Comparison of ENCODE assay signal across 13 cellular contexts in the genomic region with DNA sequence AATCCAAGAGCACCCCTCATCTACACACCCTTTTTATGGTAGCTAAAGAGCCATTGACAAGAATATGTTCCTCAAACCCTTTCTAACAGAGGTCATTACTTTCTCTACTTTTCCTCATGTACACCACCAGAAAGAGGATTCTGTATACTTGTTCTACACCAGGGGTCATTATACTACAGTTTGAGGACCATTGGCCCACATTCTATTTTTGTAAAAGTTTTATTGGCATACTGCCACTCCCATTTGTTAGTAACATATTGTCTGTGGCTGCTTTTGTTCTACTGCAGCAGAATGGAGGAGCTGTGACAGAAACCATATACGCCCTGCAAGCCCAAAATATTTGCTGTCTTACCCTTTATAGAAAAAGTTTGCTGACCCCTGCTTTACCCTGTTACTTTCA. TPM values are rescaled to one million over a fixed set of nuclear protein-coding genes. Genes with fewer than 3 reads are reported as not detected.
DNase-seq lines count a peak whose midpoint lies in the region; ATAC-seq, FAIRE-seq and TF ChIP-seq lines count a peak whose summit lies in the region.
"Had no signal": no experiment of that assay in that cellular context is flagged by ENCODE, and none has a peak within 500 bp of the region (broad histone marks: within the 10 kb centered on the region; RNA-seq: fewer than 3 reads in every experiment).

No MANE protein-coding gene starts in this region.

- intact Hi-C loops in HepG2 (cut with micrococcal nuclease; ENCODE audit: unreplicated experiment) = no loop called here
- intact Hi-C loops in left lung (cut with DNase I) = loop anchor here in 1 of 2 donors (5.0 kb wide), 1 partner anchor 77 kb away; no protein-coding TSS in a partner anchor

- TF ChIP-seq POLR2A in HepG2 (IDR thresholded peaks at IDR 0.05; ENCODE audit: insufficient read depth in 1 of 2, low read depth in 2 of 2, low read length in 2 of 2) (no peak), suprapubic skin (IDR thresholded peaks at IDR 0.05) (no peak)

- no peaks in the 10 kb centered on the region for H3K4me1 ChIP-seq in liver (ENCODE audit: control insufficient read depth in 4 of 4, insufficient read depth in 4 of 4, low read length in 3 of 4)
- no peaks in the 10 kb centered on the region for H3K4me1 ChIP-seq in HepG2 (ENCODE audit: insufficient read depth, low read length)
- H3K4me1 ChIP-seq in left lung = peaks cover 0 to 7% of the 10 kb centered on the region in 2 donors
- peaks cover 5% of the 10 kb centered on the region for H3K4me1 ChIP-seq in suprapubic skin

- no peaks in the 10 kb centered on the region for H3K9me3 ChIP-seq in liver (ENCODE audit: control insufficient read depth in 4 of 4, low read length in 3 of 4)
- H3K9me3 ChIP-seq in HepG2 (ENCODE audit: low read length) = no peaks in the 10 kb centered on the region
- no peaks in the 10 kb centered on the region for H3K9me3 ChIP-seq in left lung
- no peaks in the 10 kb centered on the region for H3K9me3 ChIP-seq in suprapubic skin
- H3K9me3 ChIP-seq: thyroid gland had no signal

- in situ Hi-C loops in HepG2 (cut with HindIII; ENCODE audit: extremely low pct_ligation_motif_present, low pct_unique_long_range_greater_than_20kb) = loop anchor here (5.0 kb wide), 1 partner anchor 82 kb away; no protein-coding TSS in a partner anchor

- 73% methylated on average over 1 of the region's 1 CpG for WGBS in liver
- WGBS in HepG2 (ENCODE audit: low lambda C conversion rate) = 100% methylated on average over 1 of the region's 1 CpG
- WGBS in suprapubic skin = 54% methylated on average over 1 of the region's 1 CpG

- no peak overlapping the region for H2AFZ ChIP-seq in HepG2 (ENCODE audit: low read length)

- CTCF ChIA-PET in HepG2 (lab: Yijun Ruan, JAX; ENCODE audit: low intra/inter-chr PET ratio, low total read pairs) = no interaction called here

- peaks cover 3 to 31% (median 12%) of the 10 kb centered on the region in 4 donors for H3K36me3 ChIP-seq in liver (ENCODE audit: control insufficient read depth in 4 of 4, insufficient read depth in 3 of 4, low read depth in 1 of 4, low read length in 3 of 4)
- peaks cover 12 to 71% of the 10 kb centered on the region in 2 experiments for H3K36me3 ChIP-seq in HepG2 (replicated peaks in 1 of 2; ENCODE audit: control insufficient read depth in 1 of 2, insufficient read depth in 2 of 2, low read length in 2 of 2)
- H3K36me3 ChIP-seq in left lung = peaks cover 0 to 33% of the 10 kb centered on the region in 2 donors
- peaks cover 17% of the 10 kb centered on the region for H3K36me3 ChIP-seq in suprapubic skin

- no peak overlapping the region for H3K9ac ChIP-seq in liver (ENCODE audit: low read depth in 1 of 2, low read length in 2 of 2)
- H3K9ac ChIP-seq in HepG2 (ENCODE audit: insufficient read depth, low read depth, low read length) = no peak overlapping the region

- H3K4me3 ChIP-seq in liver (ENCODE audit: low read depth in 1 of 3, low read length in 3 of 3) (no peak overlapping the region), HepG2 (replicated peaks in 1 of 3; ENCODE audit: insufficient read depth in 1 of 3, low read depth in 2 of 3, low read length in 3 of 3) (no peak overlapping the region), choroid plexus epithelial cell (ENCODE audit: low read depth, low read length) (no peak overlapping the region), left lung (no peak overlapping the region), suprapubic skin (no peak overlapping the region)
- H3K4me3 ChIP-seq: thyroid gland had no signal

- no peak for FAIRE-seq in HepG2 (lab: Jason Lieb, UNC)

- TF ChIP-seq EP300 in HepG2 (IDR thresholded peaks at IDR 0.05; ENCODE audit: low read depth in 2 of 2, low read length in 2 of 2) (no peak), HepG2 (CRISPR knock-in tag; IDR thresholded peaks at IDR 0.05; ENCODE audit: borderline replicate concordance) (no peak), suprapubic skin (IDR thresholded peaks at IDR 0.05) (no peak)

- H3K79me2 ChIP-seq in HepG2 (ENCODE audit: insufficient read depth, low read length) = peaks cover 3% of the 10 kb centered on the region

- no TSS peak for BruUV-seq in HepG2 (replicated peaks; lab: Mats Ljungman, UMichigan)

- ATAC-seq in HepG2 (no peak), left lung (peak; percentile 60), HG03520 (IDR thresholded peaks at IDR 0.05; ENCODE audit: unreplicated experiment) (no peak)

- no peak overlapping the region for H3K4me2 ChIP-seq in HepG2 (ENCODE audit: low read depth, low read length)

- H4K20me1 ChIP-seq in HepG2 (ENCODE audit: insufficient read depth, low read length) = no peaks in the 10 kb centered on the region

- TF ChIP-seq CTCF in liver (IDR thresholded peaks at IDR 0.05; ENCODE audit: low read depth, low read length, missing input control) = peak; percentile 13
- no peak for TF ChIP-seq CTCF in HepG2 (CRISPR knock-in tag; IDR thresholded peaks at IDR 0.05)
- TF ChIP-seq CTCF in choroid plexus epithelial cell (conservative IDR thresholded peaks at IDR 0.05; ENCODE audit: low read depth, low read length) = peak; percentile 47
- no peak for TF ChIP-seq CTCF in left lung (IDR thresholded peaks at IDR 0.05)
- TF ChIP-seq CTCF in suprapubic skin (IDR thresholded peaks at IDR 0.05) = no peak

- POLR2A ChIA-PET in HepG2 (lab: Yijun Ruan, JAX) = no interaction called here

- peak; percentile 63 to 74 for TF ChIP-seq RAD21 in liver (IDR thresholded peaks at IDR 0.05)
- TF ChIP-seq RAD21 in HepG2 (CRISPR knock-in tag; IDR thresholded peaks at IDR 0.05) = no peak

- H3K27ac ChIP-seq in liver (ENCODE audit: low read depth in 1 of 2, low read length in 2 of 2) (no peak overlapping the region), HepG2 (ENCODE audit: extremely low read length, insufficient read depth, low read length) (no peak overlapping the region), left lung (peak overlapping the region in 1 of 2 donors; percentile 6), suprapubic skin (no peak overlapping the region)
- H3K27ac ChIP-seq: thyroid gland had no signal

- no peak for DNase-seq in HepG2 (ENCODE audit: low spot score)
- DNase-seq in choroid plexus epithelial cell (ENCODE audit: low read depth) = peak; percentile 82
- no peak for DNase-seq in left lung
- no peak for DNase-seq in NCI-H748 (lab: John Stamatoyannopoulos, UW; ENCODE audit: unreplicated experiment)
- DNase-seq in stimulated activated naive CD4-positive, alpha-beta T cell treated with Interleukin-2 at 50 U/mL for 16 hours (lab: John Stamatoyannopoulos, UW) = no peak
- no peak for DNase-seq in suprapubic skin (ENCODE audit: low spot score in 2 of 2)
- DNase-seq: activated naive CD8-positive, alpha-beta T cell treated with anti-CD3 and anti-CD28 coated beads for 36 hours; AML-193; head of caudate nucleus; stimulated activated CD4-positive, alpha-beta T cell treated with anti-CD3 and anti-CD28 coated beads, Interleukin-4, amount 100 ng/mL, for 4 hours; thyroid gland had no signal

- H3K27me3 ChIP-seq in liver (ENCODE audit: control insufficient read depth in 4 of 4, insufficient read depth in 4 of 4, low read length in 3 of 4) (no peaks in the 10 kb centered on the region), HepG2 (ENCODE audit: control insufficient read depth in 1 of 2, insufficient read depth in 2 of 2, low read length in 2 of 2) (no peaks in the 10 kb centered on the region), left lung (no peaks in the 10 kb centered on the region), suprapubic skin (no peaks in the 10 kb centered on the region)
- H3K27me3 ChIP-seq: thyroid gland had no signal

RNA-seq across cellular contexts. Expression of gene HTR2B, which starts 14.3 kb away (rescaled TPM):
- total RNA-seq in liver (under 1 TPM; 0.09 to 0.33 TPM), HepG2 (2016; rRNA removed; fragmentation: Illumina TruSeq; extraction: Trizol) (not detected in 2 replicates), left lung (1 to 10 TPM in 1 of 2 donors, under 1 TPM in 1; 0.94 to 1.1 TPM), suprapubic skin (not detected)
- polyA plus RNA-seq in liver (1 to 10 TPM in 1 of 2 donors, under 1 TPM in 1; 0.92 to 1.0 TPM), HepG2 (2011; rRNA removed) (0.03 and 0.08 TPM in 2 replicates)
- total RNA-seq in HepG2 (2016; cell fraction: cytosol; rRNA removed; fragmentation: Illumina TruSeq; extraction: Trizol; ENCODE audit: low read depth) = not detected in 2 replicates
- total RNA-seq in HepG2 (2016; cell fraction: insoluble cytoplasmic fraction; rRNA removed; fragmentation: Illumina TruSeq; extraction: Trizol) = not detected in 2 replicates
- not detected in 2 replicates for total RNA-seq in HepG2 (2016; cell fraction: membrane; rRNA removed; fragmentation: Illumina TruSeq; extraction: Trizol)
- total RNA-seq in HepG2 (2016; cell fraction: nucleus; rRNA removed; fragmentation: Illumina TruSeq; extraction: Trizol) = not detected in 2 replicates
- polyA plus RNA-seq in HepG2 (2011; cell fraction: cytosol; rRNA removed) = not detected in 2 replicates
- not detected in 2 replicates for polyA plus RNA-seq in HepG2 (2011; cell fraction: nucleus; rRNA removed)
- not detected in 2 replicates for polyA plus RNA-seq in HepG2 (2012)
- not detected in 2 replicates for polyA plus RNA-seq in HepG2 (2016; cell fraction: cytosol; fragmentation: Illumina TruSeq; extraction: Trizol; ENCODE audit: low read depth)
- not detected in 2 replicates for polyA plus RNA-seq in HepG2 (2016; cell fraction: insoluble cytoplasmic fraction; fragmentation: Illumina TruSeq; extraction: Trizol; ENCODE audit: low read depth)
- not detected in 2 replicates for polyA plus RNA-seq in HepG2 (2016; cell fraction: membrane; fragmentation: Illumina TruSeq; extraction: Trizol; ENCODE audit: low read depth)
- polyA plus RNA-seq in HepG2 (2016; cell fraction: nucleus; fragmentation: Illumina TruSeq; extraction: Trizol; ENCODE audit: insufficient read depth, low read depth) = not detected in 2 replicates
- polyA minus RNA-seq in HepG2 (2011; rRNA and poly(A)+ RNA removed; ENCODE audit: low replicate concordance) = not detected in 2 replicates
- polyA minus RNA-seq in HepG2 (2011; cell fraction: cytosol; rRNA and poly(A)+ RNA removed) = not detected in 2 replicates
- not detected in 2 replicates for polyA minus RNA-seq in HepG2 (2011; cell fraction: nucleus; rRNA and poly(A)+ RNA removed)
- total RNA-seq: activated naive CD8-positive, alpha-beta T cell treated with anti-CD3 and anti-CD28 coated beads for 36 hours had no signal

RNA-seq across cellular contexts. Expression of gene PSMD1, which starts 53.9 kb away (rescaled TPM):
- total RNA-seq in liver (10 to 100 TPM; 64.9 to 83.3 TPM), HepG2 (2016; rRNA removed; fragmentation: Illumina TruSeq; extraction: Trizol) (191 and 287 TPM in 2 replicates), left lung (100 to 1,000 TPM in 1 of 2 donors, 10 to 100 TPM in 1; 71.6 to 118 TPM), suprapubic skin (10 to 100 TPM; 45.5 to 60.2 (median 56.8) TPM)
- polyA plus RNA-seq in liver (10 to 100 TPM; 31.7 to 71.3 TPM), HepG2 (2011; rRNA removed) (109 and 136 TPM in 2 replicates)
- total RNA-seq in HepG2 (2016; cell fraction: cytosol; rRNA removed; fragmentation: Illumina TruSeq; extraction: Trizol; ENCODE audit: low read depth) = 27.0 and 34.5 TPM in 2 replicates
- 192 and 276 TPM in 2 replicates for total RNA-seq in HepG2 (2016; cell fraction: insoluble cytoplasmic fraction; rRNA removed; fragmentation: Illumina TruSeq; extraction: Trizol)
- 40.7 and 50.7 TPM in 2 replicates for total RNA-seq in HepG2 (2016; cell fraction: membrane; rRNA removed; fragmentation: Illumina TruSeq; extraction: Trizol)
- 131 and 150 TPM in 2 replicates for total RNA-seq in HepG2 (2016; cell fraction: nucleus; rRNA removed; fragmentation: Illumina TruSeq; extraction: Trizol)
- 70.3 and 97.3 TPM in 2 replicates for polyA plus RNA-seq in HepG2 (2011; cell fraction: cytosol; rRNA removed)
- 59.1 and 61.7 TPM in 2 replicates for polyA plus RNA-seq in HepG2 (2011; cell fraction: nucleus; rRNA removed)
- polyA plus RNA-seq in HepG2 (2012) = 63.5 and 69.5 TPM in 2 replicates
- 10.9 and 15.6 TPM in 2 replicates for polyA plus RNA-seq in HepG2 (2016; cell fraction: cytosol; fragmentation: Illumina TruSeq; extraction: Trizol; ENCODE audit: low read depth)
- 202 TPM in 2 replicates for polyA plus RNA-seq in HepG2 (2016; cell fraction: insoluble cytoplasmic fraction; fragmentation: Illumina TruSeq; extraction: Trizol; ENCODE audit: low read depth)
- 21.2 and 25.3 TPM in 2 replicates for polyA plus RNA-seq in HepG2 (2016; cell fraction: membrane; fragmentation: Illumina TruSeq; extraction: Trizol; ENCODE audit: low read depth)
- polyA plus RNA-seq in HepG2 (2016; cell fraction: nucleus; fragmentation: Illumina TruSeq; extraction: Trizol; ENCODE audit: insufficient read depth, low read depth) = 130 and 134 TPM in 2 replicates
- polyA minus RNA-seq in HepG2 (2011; rRNA and poly(A)+ RNA removed; ENCODE audit: low replicate concordance) = 421 and 438 TPM in 2 replicates
- polyA minus RNA-seq in HepG2 (2011; cell fraction: cytosol; rRNA and poly(A)+ RNA removed) = 58.8 and 72.8 TPM in 2 replicates
- polyA minus RNA-seq in HepG2 (2011; cell fraction: nucleus; rRNA and poly(A)+ RNA removed) = 145 and 196 TPM in 2 replicates

Comparison
In these comparisons a context has a peak if more than half of its experiments do, and no peak if none do; other contexts are left out.
1. CTCF ChIP-seq: peak in liver (single experiment) and choroid plexus epithelial cell (single experiment); none in HepG2 (single experiment), left lung (0 of 2) and suprapubic skin (0 of 2).